Comparison of ENCODE assay signal across 13 cellular contexts in the genomic region with DNA sequence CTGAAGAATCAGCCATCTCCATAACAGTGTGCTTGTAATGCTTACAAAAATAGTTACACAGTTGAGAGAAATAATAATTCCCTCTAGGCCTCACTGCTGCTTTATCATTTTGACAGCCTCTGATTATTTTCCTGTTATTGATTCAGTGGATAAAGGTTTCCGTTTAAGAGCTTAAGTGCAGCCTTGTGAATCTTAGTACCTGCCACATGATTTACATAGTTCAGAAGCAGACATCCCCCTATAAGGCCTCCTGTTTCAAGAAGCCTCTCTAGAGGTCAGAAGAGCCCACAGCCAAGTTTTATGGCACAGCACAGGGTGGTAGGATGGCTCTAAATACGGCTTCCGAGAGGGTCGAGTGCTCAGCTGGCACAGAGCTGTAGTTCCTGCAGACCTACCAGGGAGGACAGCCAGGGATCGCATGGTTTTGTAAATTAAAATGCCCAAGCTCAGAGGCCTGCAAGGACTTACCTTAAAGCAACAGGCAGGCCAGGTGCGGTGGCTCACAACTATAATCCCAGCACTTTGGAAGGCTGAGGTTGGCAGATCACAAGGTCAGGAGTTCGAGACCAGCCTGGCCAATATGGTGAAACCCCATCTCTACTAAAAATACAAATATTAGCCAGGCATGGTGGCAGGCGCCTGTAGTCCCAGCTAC. TPM values are rescaled to one million over a fixed set of nuclear protein-coding genes. Genes with fewer than 3 reads are reported as not detected.
DNase-seq lines count a peak whose midpoint lies in the region; ATAC-seq and TF ChIP-seq lines count a peak whose summit lies in the region.
"Had no signal": no experiment of that assay in that cellular context is flagged by ENCODE, and none has a peak within 500 bp of the region (broad histone marks: within the 10 kb centered on the region; RNA-seq: fewer than 3 reads in every experiment).

No MANE protein-coding gene starts in this region.

- H3K9me3 ChIP-seq in right atrium auricular region, result no peaks in the 10 kb centered on the region

- no peak overlapping the region for H3K4me3 ChIP-seq in right atrium auricular region
- H3K4me3 ChIP-seq: GM23248 had no signal

- H3K36me3 ChIP-seq in right atrium auricular region, result peaks cover 8% of the 10 kb centered on the region

- peaks cover 2 to 74% of the 10 kb centered on the region in 2 donors for H3K4me1 ChIP-seq in right atrium auricular region

- H3K27me3 ChIP-seq in right atrium auricular region, result no peaks in the 10 kb centered on the region

- DNase-seq in right atrium auricular region (ENCODE audit: low spot score) (no peak), T-helper 2 cell (no peak), nucleus accumbens (lab: John Stamatoyannopoulos, UW) (no peak), NCI-H2081 treated with DMSO at 0.1 percent for 48 hours (lab: John Stamatoyannopoulos, UW) (no peak)
- DNase-seq in activated CD8-positive, alpha-beta memory T cell treated with anti-CD3 and anti-CD28 coated beads for 24 hours, result no peak
- DNase-seq: DMS 273 treated with DMSO at 0.1 percent for 48 hours; GM23248; stimulated activated CD4-positive, alpha-beta T cell treated with anti-CD3 and anti-CD28 coated beads, Interleukin-1b, Interleukin-23, amount 100 ng/mL, for 48 hours; T-helper 1 cell had no signal

- peak; percentile 70 for ATAC-seq in GM18498 (IDR thresholded peaks at IDR 0.05; ENCODE audit: unreplicated experiment)
- peak; percentile 89 for ATAC-seq in GM21447 (IDR thresholded peaks at IDR 0.05; ENCODE audit: unreplicated experiment)
- ATAC-seq in HG03469 (IDR thresholded peaks at IDR 0.05; ENCODE audit: unreplicated experiment), result peak; percentile 84
- ATAC-seq: activated T-helper 17 cell treated with anti-CD3 and anti-CD28 coated beads, Interleukin-2, amount 50 U/mL, for 72 hours had no signal

- TF ChIP-seq CTCF in right atrium auricular region (IDR thresholded peaks at IDR 0.05), result no peak

- peak overlapping the region; percentile 83 to 96 for H3K27ac ChIP-seq in right atrium auricular region
- H3K27ac ChIP-seq: GM23248 had no signal

RNA-seq across cellular contexts. Expression of gene PYGB, which starts 17.6 kb away (rescaled TPM):
- 100 to 1,000 TPM; 145 to 174 TPM for total RNA-seq in right atrium auricular region

RNA-seq across cellular contexts. Expression of gene ENTPD6, which starts 34.8 kb away (rescaled TPM):
- total RNA-seq in right atrium auricular region, result 100 to 1,000 TPM in 1 of 2 donors, 10 to 100 TPM in 1; 75.9 to 116 TPM
